ENCODE assay signal across 9 cellular contexts in genomic region chr2:10305254-10305635, GRCh38. TPM values are rescaled to one million over a fixed set of nuclear protein-coding genes. Genes with fewer than 3 reads are reported as not detected.
DNase-seq lines count a peak whose midpoint lies in the region; ATAC-seq, FAIRE-seq and TF ChIP-seq lines count a peak whose summit lies in the region.
"Had no signal": no experiment of that assay in that cellular context is flagged by ENCODE, and none has a peak within 500 bp of the region (broad histone marks: within the 10 kb centered on the region; RNA-seq: fewer than 3 reads in every experiment).

No MANE protein-coding gene starts in this region.

- DNase-seq in A549 (ENCODE audit: low read depth in 1 of 2, low spot score in 1 of 2) (no peak), NCI-H526 (lab: John Stamatoyannopoulos, UW) (no peak), pons (ENCODE audit: low spot score) (no peak), LoVo (ENCODE audit: low spot score) (no peak)
- peak; percentile 72 for DNase-seq in Jurkat, Clone E6-1 (ENCODE audit: low read depth, low spot score)
- peak; percentile 59 for DNase-seq in activated T-helper 2 cell treated with anti-CD3 and anti-CD28 coated beads, Interferon-gamma antibody, Interleukin-2, Interleukin-4, amounts not matched to agents 10 μg/mL and 5 μg/mL and 100 μg/mL, durations not matched to agents 14 hours and 24 hours and 36 hours (ENCODE audit: low spot score)

- no peak for TF ChIP-seq POLR2A in A549 (IDR thresholded peaks at IDR 0.05; ENCODE audit: low read length)

- H3K9ac ChIP-seq in liver (ENCODE audit: low read depth in 1 of 2, low read length in 2 of 2), result no peak overlapping the region
- H3K9ac ChIP-seq: parathyroid adenoma had no signal

- POLR2A ChIA-PET in A549 (lab: Yijun Ruan, JAX), result no interaction called here

- no peak for FAIRE-seq in A549 (lab: Jason Lieb, UNC)

- H3K4me3 Mint-ChIP-seq in activated T-helper 2 cell treated with anti-CD3 and anti-CD28 coated beads, Interferon-gamma antibody, Interleukin-2, Interleukin-4, amounts not matched to agents 10 μg/mL and 5 μg/mL and 100 μg/mL, durations not matched to agents 14 hours and 24 hours and 36 hours (ENCODE audit: low read depth), result peak overlapping the region; percentile 85

- intact Hi-C loops in activated T-helper 2 cell treated with anti-CD3 and anti-CD28 coated beads, Interferon-gamma antibody, Interleukin-2, Interleukin-4, amounts not matched to agents 10 μg/mL and 5 μg/mL and 100 μg/mL, durations not matched to agents 14 hours and 24 hours and 36 hours (cut with micrococcal nuclease), result loop anchor here (2.0 to 10.0 kb wide), 2 partner anchors 182 to 350 kb away; partner anchors contain the start of gene RRM2

- peaks cover 18% of the 10 kb centered on the region for H3K36me3 Mint-ChIP-seq in activated T-helper 2 cell treated with anti-CD3 and anti-CD28 coated beads, Interferon-gamma antibody, Interleukin-2, Interleukin-4, amounts not matched to agents 10 μg/mL and 5 μg/mL and 100 μg/mL, durations not matched to agents 14 hours and 24 hours and 36 hours (ENCODE audit: low read depth)

- no peak overlapping the region for H3K27ac ChIP-seq in A549
- peak overlapping the region; percentile 17 to 48 for H3K27ac ChIP-seq in liver (ENCODE audit: low read depth in 1 of 2, low read length in 2 of 2)
- H3K27ac ChIP-seq: parathyroid adenoma had no signal

- H3K4me1 Mint-ChIP-seq in activated T-helper 2 cell treated with anti-CD3 and anti-CD28 coated beads, Interferon-gamma antibody, Interleukin-2, Interleukin-4, amounts not matched to agents 10 μg/mL and 5 μg/mL and 100 μg/mL, durations not matched to agents 14 hours and 24 hours and 36 hours (ENCODE audit: low read depth), result peaks cover 56% of the 10 kb centered on the region

- no peaks in the 10 kb centered on the region for H3K27me3 ChIP-seq in liver (ENCODE audit: control insufficient read depth in 4 of 4, insufficient read depth in 4 of 4, low read length in 3 of 4)

- H3K4me2 ChIP-seq in A549, result peak overlapping the region; percentile 94

- ATAC-seq in A549, result no peak
- no peak for ATAC-seq in HG02884 (IDR thresholded peaks at IDR 0.05; ENCODE audit: unreplicated experiment)

- H3K9me3 ChIP-seq in A549 (no peaks in the 10 kb centered on the region), liver (ENCODE audit: control insufficient read depth in 4 of 4, low read length in 3 of 4) (no peaks in the 10 kb centered on the region)

- no peak for TF ChIP-seq EP300 in A549 (IDR thresholded peaks at IDR 0.05)

- no peak for TF ChIP-seq RAD21 in A549 (conservative IDR thresholded peaks at IDR 0.05 in 1 of 2, IDR thresholded peaks at IDR 0.05 in 1 of 2)
- no peak for TF ChIP-seq RAD21 in liver (IDR thresholded peaks at IDR 0.05)

- peaks cover 51% of the 10 kb centered on the region for H3K4me1 ChIP-seq in A549
- H3K4me1 ChIP-seq in liver (ENCODE audit: control insufficient read depth in 4 of 4, insufficient read depth in 4 of 4, low read length in 3 of 4), result peaks cover 12 to 56% (median 42%) of the 10 kb centered on the region in 4 donors

- CTCF ChIA-PET in A549 (lab: Yijun Ruan, JAX), result interaction anchor here (0.9 to 14.1 kb wide), 10 partner anchors 9 to 181 kb away, joined by 3 to 215 read pairs (median 5); no protein-coding TSS in a partner anchor

- WGBS in A549 (ENCODE audit: missing lambda C conversion rate), result 89% methylated on average over 4 of the region's 4 CpGs
- WGBS in liver, result 63% methylated on average over 4 of the region's 4 CpGs

- H3K36me3 ChIP-seq in liver (ENCODE audit: control insufficient read depth in 4 of 4, insufficient read depth in 3 of 4, low read depth in 1 of 4, low read length in 3 of 4), result no peaks in the 10 kb centered on the region

- H3K4me3 ChIP-seq in A549 (no peak overlapping the region), liver (ENCODE audit: low read depth in 1 of 3, low read length in 3 of 3) (no peak overlapping the region)
- no peak overlapping the region for H3K4me3 ChIP-seq in Jurkat, Clone E6-1 (ENCODE audit: low read length)

- no peaks in the 10 kb centered on the region for H3K9me3 Mint-ChIP-seq in activated T-helper 2 cell treated with anti-CD3 and anti-CD28 coated beads, Interferon-gamma antibody, Interleukin-2, Interleukin-4, amounts not matched to agents 10 μg/mL and 5 μg/mL and 100 μg/mL, durations not matched to agents 14 hours and 24 hours and 36 hours

- H3K27ac Mint-ChIP-seq in activated T-helper 2 cell treated with anti-CD3 and anti-CD28 coated beads, Interferon-gamma antibody, Interleukin-2, Interleukin-4, amounts not matched to agents 10 μg/mL and 5 μg/mL and 100 μg/mL, durations not matched to agents 14 hours and 24 hours and 36 hours, result peak overlapping the region; percentile 36

- no peak for TF ChIP-seq CTCF in A549 (IDR thresholded peaks at IDR 0.05)
- no peak for TF ChIP-seq CTCF in liver (IDR thresholded peaks at IDR 0.05; ENCODE audit: low read depth, low read length, missing input control)

- no peaks in the 10 kb centered on the region for H3K27me3 Mint-ChIP-seq in activated T-helper 2 cell treated with anti-CD3 and anti-CD28 coated beads, Interferon-gamma antibody, Interleukin-2, Interleukin-4, amounts not matched to agents 10 μg/mL and 5 μg/mL and 100 μg/mL, durations not matched to agents 14 hours and 24 hours and 36 hours (ENCODE audit: low read depth)

TF ChIP-seq in A549, 52 proteins besides CTCF, POLR2A, EP300 and RAD21 (continues in another document):
- TF ChIP-seq CHD2 (IDR thresholded peaks at IDR 0.05; ENCODE audit: low read length, partially characterized antibody) (no peak), MAX (IDR thresholded peaks at IDR 0.05) (no peak), EHF (CRISPR knock-in tag; IDR thresholded peaks at IDR 0.05) (no peak), RARB (CRISPR knock-in tag; IDR thresholded peaks at IDR 0.05) (no peak), JUNB (IDR thresholded peaks at IDR 0.05) (no peak), NFE2L2 (conservative IDR thresholded peaks at IDR 0.05; ENCODE audit: low read length) (no peak), ZSCAN20 (CRISPR knock-in tag; IDR thresholded peaks at IDR 0.05) (no peak), CEBPB (IDR thresholded peaks at IDR 0.05) (no peak), KDM1A (IDR thresholded peaks at IDR 0.05; ENCODE audit: low read depth) (no peak), ZNF302 (CRISPR knock-in tag; IDR thresholded peaks at IDR 0.05) (no peak), CHD4 (IDR thresholded peaks at IDR 0.05; ENCODE audit: borderline replicate concordance) (no peak), MAZ (IDR thresholded peaks at IDR 0.05; ENCODE audit: borderline replicate concordance, low read depth, low read length) (no peak), PHF8 (IDR thresholded peaks at IDR 0.05; ENCODE audit: borderline replicate concordance, low read depth) (no peak), FOXS1 (CRISPR knock-in tag; IDR thresholded peaks at IDR 0.05) (no peak)

TF ChIP-seq in liver, 16 proteins besides CTCF, POLR2A, EP300 and RAD21:
- no peak for TF ChIP-seq HNF4G (IDR thresholded peaks at IDR 0.05)

RNA-seq across cellular contexts. Expression of gene HPCAL1, which starts 2.5 kb away (rescaled TPM):
- polyA plus RNA-seq in A549 (2011; rRNA removed), result 37.8 and 44.4 TPM in 2 replicates
- polyA plus RNA-seq in A549 (2012; cell fraction: cytosol; rRNA removed), result 146 and 175 TPM in 2 replicates
- polyA plus RNA-seq in A549 (2012; cell fraction: nucleus; rRNA removed), result 151 and 164 TPM in 2 replicates
- polyA plus RNA-seq in A549 (2017; fragmentation: RNase III; extraction: RNeasy Plus Mini Kit Qiagen cat#74134 plus additional on column Dnase treatment), result 66.4 to 78.8 TPM (median 66.9 TPM) in 3 replicates
- 26.0 and 43.0 TPM in 2 replicates for polyA minus RNA-seq in A549 (2011; rRNA and poly(A)+ RNA removed)
- 41.8 TPM for polyA plus RNA-seq in Jurkat, Clone E6-1 (2012; ENCODE audit: insufficient read depth, insufficient read length)
- 102 and 110 TPM in 2 replicates for total RNA-seq in activated T-helper 2 cell treated with anti-CD3 and anti-CD28 coated beads, Interferon-gamma antibody, Interleukin-2, Interleukin-4, amounts not matched to agents 10 μg/mL and 5 μg/mL and 100 μg/mL, durations not matched to agents 14 hours and 24 hours and 36 hours
- total RNA-seq in liver, result 10 to 100 TPM; 17.3 to 18.1 TPM
- 10 to 100 TPM; 27.7 to 27.9 TPM for polyA plus RNA-seq in liver

Comparison
In these comparisons a context has a peak if more than half of its experiments do, and no peak if none do; other contexts are left out.
1. DNase-seq: peak in Jurkat, Clone E6-1 (single experiment) and activated T-helper 2 cell treated with anti-CD3 and anti-CD28 coated beads, Interferon-gamma antibody, Interleukin-2, Interleukin-4, amounts not matched to agents 10 μg/mL and 5 μg/mL and 100 μg/mL, durations not matched to agents 14 hours and 24 hours and 36 hours (single experiment); none in A549 (0 of 2), NCI-H526 (0 of 2), pons (single experiment) and LoVo (single experiment).
2. H3K27ac ChIP-seq: peak in liver (2 of 2); none in A549 (0 of 2).